ENCODE assay signal across 10 cellular contexts in the genomic region with DNA sequence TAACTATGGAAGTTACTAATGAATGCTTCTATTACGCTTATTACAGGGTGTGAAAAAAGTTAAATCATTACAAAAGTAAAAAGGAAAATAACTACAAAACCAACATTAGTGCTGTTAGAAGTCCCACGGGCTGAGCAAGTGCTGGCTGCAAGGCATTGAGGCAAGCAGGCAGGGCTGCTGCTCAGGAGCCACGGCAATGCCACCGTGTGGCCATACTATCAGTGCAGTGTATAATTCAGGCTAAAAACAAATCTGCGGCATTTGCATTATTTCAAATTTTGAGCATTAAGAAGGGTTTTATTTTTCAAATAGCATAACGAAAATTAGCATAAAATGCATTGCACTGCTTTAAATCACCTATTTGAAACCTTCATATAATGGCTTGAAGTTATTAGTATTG. TPM values are rescaled to one million over a fixed set of nuclear protein-coding genes. Genes with fewer than 3 reads are reported as not detected.
A peak's percentile ranks its signal among the peaks of the same experiment; 100 is the strongest.
DNase-seq lines count a peak whose midpoint lies in the region; ATAC-seq and TF ChIP-seq lines count a peak whose summit lies in the region.
"Had no signal": no experiment of that assay in that cellular context is flagged by ENCODE, and none has a peak within 500 bp of the region (broad histone marks: within the 10 kb centered on the region; RNA-seq: fewer than 3 reads in every experiment).

No MANE protein-coding gene starts in this region.

- ATAC-seq in Panc1 (peak; percentile 68; the same call in 1 of the 2 replicates), heart right ventricle (peak in 7 of 8 donors; percentile 72 to 89 (median 76)), HG02610 (IDR thresholded peaks at IDR 0.05; ENCODE audit: unreplicated experiment) (no peak)
- ATAC-seq in activated CD8-positive, alpha-beta memory T cell treated with anti-CD3 and anti-CD28 coated beads, Interleukin-2, amount 10 ng/mL, durations not matched to agents 7 days and 5 days: no peak

- intact Hi-C loops in Panc1 (cut with micrococcal nuclease; ENCODE audit: unreplicated experiment) (no loop called here), heart right ventricle (cut with DNase I) (loop anchor here in 7 of 10 donors (5.0 to 10.0 kb wide), 6 partner anchors 97 to 113 kb away; no protein-coding TSS in a partner anchor)

- H3K4me1 ChIP-seq in Panc1 (ENCODE audit: control insufficient read depth, insufficient read depth, low read length) (no peaks in the 10 kb centered on the region), heart right ventricle (peaks cover 0 to 48% (median 26%) of the 10 kb centered on the region in 9 donors)

- no peaks in the 10 kb centered on the region for H3K27me3 Mint-ChIP-seq in activated CD8-positive, alpha-beta memory T cell treated with anti-CD3 and anti-CD28 coated beads, Interleukin-2, amount 10 ng/mL, durations not matched to agents 7 days and 5 days

- H3K9me3 ChIP-seq in Panc1 (ENCODE audit: control insufficient read depth, insufficient read depth, low read depth, low read length) (no peaks in the 10 kb centered on the region), heart right ventricle (no peaks in the 10 kb centered on the region)

- CTCF ChIA-PET in Panc1 (lab: Charles Lee): no interaction called here
- CTCF ChIA-PET in activated CD8-positive, alpha-beta memory T cell treated with anti-CD3 and anti-CD28 coated beads, Interleukin-2, amount 10 ng/mL, durations not matched to agents 7 days and 5 days (lab: Charles Lee): no interaction called here

- POLR2A ChIA-PET in Panc1 (lab: Charles Lee): no interaction called here

- H3K36me3 Mint-ChIP-seq in activated CD8-positive, alpha-beta memory T cell treated with anti-CD3 and anti-CD28 coated beads, Interleukin-2, amount 10 ng/mL, durations not matched to agents 7 days and 5 days: peaks cover 48% of the 10 kb centered on the region

- in situ Hi-C loops in Panc1 (cut with HindIII; ENCODE audit: low pct_unique_long_range_greater_than_20kb, low sequenced_read_pairs): no loop called here

- no peak overlapping the region for H3K4me3 Mint-ChIP-seq in activated CD8-positive, alpha-beta memory T cell treated with anti-CD3 and anti-CD28 coated beads, Interleukin-2, amount 10 ng/mL, durations not matched to agents 7 days and 5 days

- TF ChIP-seq CTCF in Panc1 (IDR thresholded peaks at IDR 0.05) (peak; percentile 62), heart right ventricle (IDR thresholded peaks at IDR 0.05) (peak; percentile 16 to 61 (median 43))

- no peaks in the 10 kb centered on the region for H3K9me3 Mint-ChIP-seq in activated CD8-positive, alpha-beta memory T cell treated with anti-CD3 and anti-CD28 coated beads, Interleukin-2, amount 10 ng/mL, durations not matched to agents 7 days and 5 days (ENCODE audit: low read depth)

- no peak overlapping the region for H3K4me3 ChIP-seq in Panc1 (ENCODE audit: low read depth in 2 of 2, low read length in 2 of 2)
- no peak overlapping the region for H3K4me3 ChIP-seq in heart right ventricle

- H3K4me1 Mint-ChIP-seq in activated CD8-positive, alpha-beta memory T cell treated with anti-CD3 and anti-CD28 coated beads, Interleukin-2, amount 10 ng/mL, durations not matched to agents 7 days and 5 days: no peaks in the 10 kb centered on the region

- H3K36me3 ChIP-seq in Panc1 (ENCODE audit: control insufficient read depth, insufficient read depth, low read length) (no peaks in the 10 kb centered on the region; the same call in 1 of the 2 replicates), heart right ventricle (peaks cover 0 to 94% (median 52%) of the 10 kb centered on the region in 9 donors)

- no TSS peak for BruUV-seq in Panc1 (replicated peaks; lab: Mats Ljungman, UMichigan)

- H3K27ac ChIP-seq in Panc1 (ENCODE audit: low read length) (no peak overlapping the region), heart right ventricle (no peak overlapping the region), substantia nigra (ENCODE audit: low read depth, low read length, poor library complexity, severe bottlenecking) (no peak overlapping the region)

- DNase-seq in NOMO-1 treated with DMSO at 0.1 percent for 48 hours (lab: John Stamatoyannopoulos, UW; ENCODE audit: unreplicated experiment) (peak; percentile 18), NOMO-1 treated with dmso at 0.1 percent for 144 hours (lab: John Stamatoyannopoulos, UW; ENCODE audit: unreplicated experiment) (no peak), Panc1 (ENCODE audit: low read depth, low spot score) (no peak), heart right ventricle (no peak), substantia nigra (lab: John Stamatoyannopoulos, UW) (peak in 29 of 49 donors; percentile 6 to 78 (median 40)), iPS-NIHi11 (ENCODE audit: low spot score) (no peak)
- DNase-seq in activated CD8-positive, alpha-beta memory T cell treated with anti-CD3 and anti-CD28 coated beads, Interleukin-2, amount 10 ng/mL, durations not matched to agents 7 days and 5 days: no peak
- DNase-seq: T-helper 9 cell had no signal

- no peak overlapping the region for H3K27ac Mint-ChIP-seq in activated CD8-positive, alpha-beta memory T cell treated with anti-CD3 and anti-CD28 coated beads, Interleukin-2, amount 10 ng/mL, durations not matched to agents 7 days and 5 days

- 79 to 85% methylated on average over 6 of the region's 6 CpGs for WGBS in heart right ventricle, 2 donors

- no peaks in the 10 kb centered on the region for H3K27me3 ChIP-seq in Panc1 (ENCODE audit: control insufficient read depth, insufficient read depth, low read length)
- no peaks in the 10 kb centered on the region for H3K27me3 ChIP-seq in heart right ventricle

RNA-seq across cellular contexts. Expression of a gene that starts 17.1 kb away (rescaled TPM):
- 23.4 TPM for total RNA-seq in Panc1 (2021; ENCODE audit: unreplicated experiment)
- polyA plus RNA-seq in Panc1 (2012; ENCODE audit: insufficient read length): 20.8 TPM
- total RNA-seq in heart right ventricle: 100 to 1,000 TPM in 3 of 10 donors, 10 to 100 TPM in 7; 55.8 to 132 (median 78.7) TPM
- polyA plus RNA-seq in heart right ventricle: 100 to 1,000 TPM in 1 of 2 donors, 10 to 100 TPM in 1; 66.1 to 121 TPM
- 10 to 100 TPM; 13.3 to 18.2 TPM for total RNA-seq in activated CD8-positive, alpha-beta memory T cell treated with anti-CD3 and anti-CD28 coated beads, Interleukin-2, amount 10 ng/mL, durations not matched to agents 7 days and 5 days

RNA-seq across cellular contexts. Expression of a gene that starts 28.6 kb away (rescaled TPM):
- total RNA-seq in Panc1 (2021; ENCODE audit: unreplicated experiment) (not detected), heart right ventricle (under 1 TPM in 1 of 10 donors, not detected in 9; 0.12 TPM)
- polyA plus RNA-seq in Panc1 (2012; ENCODE audit: insufficient read length): not detected
- not detected for polyA plus RNA-seq in heart right ventricle
- total RNA-seq in activated CD8-positive, alpha-beta memory T cell treated with anti-CD3 and anti-CD28 coated beads, Interleukin-2, amount 10 ng/mL, durations not matched to agents 7 days and 5 days: not detected
- total RNA-seq: M059J had no signal

Comparison
In these comparisons a context has a peak if more than half of its experiments do, and no peak if none do; other contexts are left out.
1. DNase-seq: peak in NOMO-1 treated with DMSO at 0.1 percent for 48 hours (single experiment) and substantia nigra (29 of 49); none in NOMO-1 treated with dmso at 0.1 percent for 144 hours (single experiment), Panc1 (single experiment), heart right ventricle (0 of 2), iPS-NIHi11 (single experiment) and activated CD8-positive, alpha-beta memory T cell treated with anti-CD3 and anti-CD28 coated beads, Interleukin-2, amount 10 ng/mL, durations not matched to agents 7 days and 5 days (single experiment).
2. ATAC-seq: peak in Panc1 (single experiment) and heart right ventricle (7 of 8); none in activated CD8-positive, alpha-beta memory T cell treated with anti-CD3 and anti-CD28 coated beads, Interleukin-2, amount 10 ng/mL, durations not matched to agents 7 days and 5 days (single experiment) and HG02610 (single experiment).